In genomic region chr7:16463520-16463919, GRCh38 we compare ENCODE assay signal across 17 cellular contexts. TPM values are rescaled to one million over a fixed set of nuclear protein-coding genes. Genes with fewer than 3 reads are reported as not detected.
"Had no signal": no experiment of that assay in that cellular context is flagged by ENCODE, and none has a peak within 500 bp of the region (broad histone marks: within the 10 kb centered on the region; RNA-seq: fewer than 3 reads in every experiment).

No MANE protein-coding gene starts in this region.

- DNase-seq: activated CD4-positive, alpha-beta memory T cell treated with anti-CD3 and anti-CD28 coated beads, Interleukin-2, amount 10 ng/mL, durations not matched to agents 7 days and 5 days; activated CD4-positive, alpha-beta T cell treated with anti-CD3 and anti-CD28 coated beads for 36 hours; activated gamma-delta T cell treated with Interleukin-2 at 50 U/mL for 16 hours; activated naive CD8-positive, alpha-beta T cell treated with anti-CD3 and anti-CD28 coated beads, Interleukin-2, amount 10 ng/mL, durations not matched to agents 7 days and 5 days; activated T-cell treated with anti-CD3 and anti-CD28 coated beads, Interleukin-2, amount 50 U/mL, for 72 hours; aorta; dorsolateral prefrontal cortex; pancreas; small intestine; T-helper 9 cell; WERI-Rb-1 had no signal

- H3K27me3 Mint-ChIP-seq: activated CD4-positive, alpha-beta T cell treated with anti-CD3 and anti-CD28 coated beads for 36 hours had no signal

- H3K4me3 Mint-ChIP-seq: activated CD4-positive, alpha-beta memory T cell treated with anti-CD3 and anti-CD28 coated beads, Interleukin-2, amount 10 ng/mL, durations not matched to agents 7 days and 5 days; activated CD4-positive, alpha-beta T cell treated with anti-CD3 and anti-CD28 coated beads for 36 hours; activated naive CD8-positive, alpha-beta T cell treated with anti-CD3 and anti-CD28 coated beads, Interleukin-2, amount 10 ng/mL, durations not matched to agents 7 days and 5 days; activated T-cell treated with anti-CD3 and anti-CD28 coated beads, Interleukin-2, amount 50 U/mL, for 72 hours; memory B cell; stimulated activated memory B cell treated with anti-CD40 and anti-IgM and Interleukin-4, amounts not matched to agents 10 μg/mL and 1 μg/mL and 100 μg/mL, for 72 hours had no signal

- H3K36me3 Mint-ChIP-seq: activated naive CD8-positive, alpha-beta T cell treated with anti-CD3 and anti-CD28 coated beads, Interleukin-2, amount 10 ng/mL, durations not matched to agents 7 days and 5 days; memory B cell; stimulated activated memory B cell treated with anti-CD40 and anti-IgM and Interleukin-4, amounts not matched to agents 10 μg/mL and 1 μg/mL and 100 μg/mL, for 72 hours had no signal

- H3K4me1 Mint-ChIP-seq: activated CD4-positive, alpha-beta memory T cell treated with anti-CD3 and anti-CD28 coated beads, Interleukin-2, amount 10 ng/mL, durations not matched to agents 7 days and 5 days; memory B cell; stimulated activated memory B cell treated with anti-CD40 and anti-IgM and Interleukin-4, amounts not matched to agents 10 μg/mL and 1 μg/mL and 100 μg/mL, for 72 hours had no signal

- H3K9me3 ChIP-seq: esophagus muscularis mucosa, pancreas had no signal

- H3K36me3 ChIP-seq: esophagus muscularis mucosa, pancreas, WERI-Rb-1 had no signal

- H3K4me3 ChIP-seq: pancreas had no signal

- ATAC-seq: activated CD4-positive, alpha-beta T cell treated with anti-CD3 and anti-CD28 coated beads for 36 hours; activated T-cell treated with anti-CD3 and anti-CD28 coated beads, Interleukin-2, amount 50 U/mL, for 72 hours; left lobe of liver; pancreas; stimulated activated memory B cell treated with anti-CD40 and anti-IgM and Interleukin-4, amounts not matched to agents 10 μg/mL and 1 μg/mL and 100 μg/mL, for 72 hours had no signal

- H3K27ac Mint-ChIP-seq: activated CD4-positive, alpha-beta memory T cell treated with anti-CD3 and anti-CD28 coated beads, Interleukin-2, amount 10 ng/mL, durations not matched to agents 7 days and 5 days; activated CD4-positive, alpha-beta T cell treated with anti-CD3 and anti-CD28 coated beads for 36 hours; activated naive CD8-positive, alpha-beta T cell treated with anti-CD3 and anti-CD28 coated beads, Interleukin-2, amount 10 ng/mL, durations not matched to agents 7 days and 5 days; activated T-cell treated with anti-CD3 and anti-CD28 coated beads, Interleukin-2, amount 50 U/mL, for 72 hours; memory B cell; stimulated activated memory B cell treated with anti-CD40 and anti-IgM and Interleukin-4, amounts not matched to agents 10 μg/mL and 1 μg/mL and 100 μg/mL, for 72 hours had no signal

- H3K9me3 Mint-ChIP-seq: activated CD4-positive, alpha-beta memory T cell treated with anti-CD3 and anti-CD28 coated beads, Interleukin-2, amount 10 ng/mL, durations not matched to agents 7 days and 5 days; activated naive CD8-positive, alpha-beta T cell treated with anti-CD3 and anti-CD28 coated beads, Interleukin-2, amount 10 ng/mL, durations not matched to agents 7 days and 5 days; activated T-cell treated with anti-CD3 and anti-CD28 coated beads, Interleukin-2, amount 50 U/mL, for 72 hours; memory B cell; stimulated activated memory B cell treated with anti-CD40 and anti-IgM and Interleukin-4, amounts not matched to agents 10 μg/mL and 1 μg/mL and 100 μg/mL, for 72 hours had no signal

- H3K27ac ChIP-seq: dorsolateral prefrontal cortex, esophagus muscularis mucosa, pancreas, WERI-Rb-1 had no signal

- H3K27me3 ChIP-seq: esophagus muscularis mucosa, pancreas had no signal

RNA-seq across cellular contexts. Expression of gene SOSTDC1, which starts 2.0 kb away (rescaled TPM):
- total RNA-seq: activated CD4-positive, alpha-beta memory T cell treated with anti-CD3 and anti-CD28 coated beads, Interleukin-2, amount 10 ng/mL, durations not matched to agents 7 days and 5 days; activated CD4-positive, alpha-beta T cell treated with anti-CD3 and anti-CD28 coated beads for 36 hours; activated naive CD8-positive, alpha-beta T cell treated with anti-CD3 and anti-CD28 coated beads, Interleukin-2, amount 10 ng/mL, durations not matched to agents 7 days and 5 days; activated T-cell treated with anti-CD3 and anti-CD28 coated beads, Interleukin-2, amount 50 U/mL, for 72 hours; aorta; fibroblast of villous mesenchyme; left lobe of liver; ureter had no signal
